ENCODE assay signal across 8 cellular contexts in genomic region chr15:98421419-98422085, GRCh38.
DNase-seq lines count a peak whose midpoint lies in the region; ATAC-seq and TF ChIP-seq lines count a peak whose summit lies in the region.

No MANE protein-coding gene starts in this region.

- no peak overlapping the region for H3K4me3 ChIP-seq in mucosa of descending colon

- peak; percentile 51 to 59 for DNase-seq in NCI-H2081 (lab: John Stamatoyannopoulos, UW)
- no peak for DNase-seq in NCI-H2081 treated with DMSO at 0.1 percent for 48 hours (lab: John Stamatoyannopoulos, UW)
- DNase-seq in NCI-H2196 treated with DMSO at 0.1 percent for 48 hours (lab: John Stamatoyannopoulos, UW; ENCODE audit: unreplicated experiment): peak; percentile 2
- peak; percentile 20 for DNase-seq in activated CD8-positive, alpha-beta memory T cell treated with anti-CD3 and anti-CD28 coated beads, Interleukin-2, amount 50 U/mL, for 24 hours (ENCODE audit: extremely low read depth)
- DNase-seq in epidermal melanocyte (ENCODE audit: insufficient read length, low spot score): peak; percentile 48
- DNase-seq in mucosa of descending colon: peak in 2 of 3 donors; percentile 67 to 71
- DNase-seq in stimulated activated CD8-positive, alpha-beta memory T cell treated with anti-CD3 and anti-CD28 coated beads, Interleukin-7, amount 100 ng/mL, for 48 hours (ENCODE audit: extremely low read depth in 1 of 2, low read depth in 1 of 2): peak; percentile 27 to 35

- no peaks in the 10 kb centered on the region for H3K36me3 ChIP-seq in mucosa of descending colon (ENCODE audit: low read depth)

- peaks cover 5% of the 10 kb centered on the region for H3K4me1 ChIP-seq in mucosa of descending colon (ENCODE audit: low read depth)

- peak; percentile 88 for ATAC-seq in HG02759 (IDR thresholded peaks at IDR 0.05; ENCODE audit: unreplicated experiment)
- peak; percentile 85 for ATAC-seq in mucosa of descending colon

- TF ChIP-seq CTCF in mucosa of descending colon (IDR thresholded peaks at IDR 0.05): peak; percentile 96

- intact Hi-C loops in mucosa of descending colon (cut with DNase I, micrococcal nuclease): loop anchor here (5.0 kb wide), 1 partner anchor 109 kb away; no protein-coding TSS in a partner anchor

- no peaks in the 10 kb centered on the region for H3K9me3 ChIP-seq in mucosa of descending colon
